In the genomic region with DNA sequence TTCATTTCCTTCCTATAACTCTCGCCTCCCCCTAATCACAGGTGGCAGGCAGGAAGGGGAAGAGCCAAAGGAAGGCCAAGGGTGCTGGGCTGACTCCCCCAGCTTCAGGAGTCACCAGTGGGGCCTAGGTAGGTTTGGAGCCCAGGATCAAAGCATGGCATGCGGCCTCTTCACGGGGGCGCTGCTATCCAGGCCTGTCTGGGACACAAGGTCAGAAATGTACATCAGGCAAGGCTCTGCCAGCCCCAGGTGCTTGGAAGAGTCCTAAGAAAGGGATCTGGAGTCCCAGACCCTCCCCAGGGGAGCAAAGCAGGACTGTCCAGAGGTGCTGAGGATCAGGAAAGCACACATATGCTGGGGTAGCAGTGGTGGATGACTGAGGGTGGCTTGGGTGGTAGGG, we compare ENCODE assay signal across 1 cellular context.
TF ChIP-seq lines count a peak whose summit lies in the region.

No MANE protein-coding gene starts in this region.

TF ChIP-seq in HepG2, 621 proteins besides CTCF, POLR2A, EP300 and RAD21:
- TF ChIP-seq, protein P1, sequence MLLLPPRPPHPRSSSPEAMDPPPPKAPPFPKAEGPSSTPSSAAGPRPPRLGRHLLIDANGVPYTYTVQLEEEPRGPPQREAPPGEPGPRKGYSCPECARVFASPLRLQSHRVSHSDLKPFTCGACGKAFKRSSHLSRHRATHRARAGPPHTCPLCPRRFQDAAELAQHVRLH (CRISPR knock-in tag; IDR thresholded peaks at IDR 0.05; ENCODE audit: borderline replicate concordance, low read depth): no peak
- TF ChIP-seq POLR2AphosphoS2 (IDR thresholded peaks at IDR 0.05; ENCODE audit: low read depth, low read length): no peak
- no peak for TF ChIP-seq PPARG (CRISPR knock-in tag; conservative IDR thresholded peaks at IDR 0.05)
